Comparison of ENCODE assay signal across 8 cellular contexts in genomic region chr11:798093-798713, GRCh38. TPM values are rescaled to one million over a fixed set of nuclear protein-coding genes. Genes with fewer than 3 reads are reported as not detected.
DNase-seq lines count a peak whose midpoint lies in the region; ATAC-seq and TF ChIP-seq lines count a peak whose summit lies in the region.

SLC25A22 (minus strand) TSS chr11:798281; CDS start chr11:795006, 3,275 bp downstream.

- intact Hi-C loops in right lobe of liver (cut with DNase I): no loop called here

- CTCF ChIA-PET in AG04450 (lab: Charles Lee): no interaction called here

- no peak for TF ChIP-seq POLR2A in right lobe of liver (IDR thresholded peaks at IDR 0.05)

- POLR2A ChIA-PET in AG04450 (lab: Yijun Ruan, JAX): interaction anchor here (1.0 kb wide), 1 partner anchor 11 kb away, joined by 4 read pairs; the partner anchor contains the start of gene RPLP2

- H3K9me3 ChIP-seq in AG04450 (ENCODE audit: control insufficient read depth, insufficient read depth, low read length) (peaks cover 3% of the 10 kb centered on the region; the same call in 1 of the 2 replicates), right lobe of liver (no peaks in the 10 kb centered on the region)

- whole genome bisulfite sequencing in right lobe of liver (ENCODE audit: insufficient coverage, low coverage, low lambda C conversion rate, missing lambda C conversion rate): 5% methylated on average over 14 of the region's 69 CpGs

- H3K36me3 ChIP-seq in right lobe of liver: peaks cover 0 to 2% (median 0%) of the 10 kb centered on the region in 4 donors

- H3K27me3 ChIP-seq in AG04450 (ENCODE audit: control insufficient read depth, insufficient read depth, low read length): no peaks in the 10 kb centered on the region
- no peaks in the 10 kb centered on the region for H3K27me3 ChIP-seq in right lobe of liver

- H3K4me3 ChIP-seq in AG04450 (ENCODE audit: low read depth, low read length) (peak within 1 kb of the TSS; percentile 78), right lobe of liver (peak within 1 kb of the TSS; percentile 63 to 73 (median 67))

- peak; percentile 54 for TF ChIP-seq CTCF in AG04450 (IDR thresholded peaks at IDR 0.05; ENCODE audit: low read depth, low read length)
- TF ChIP-seq CTCF in right lobe of liver (IDR thresholded peaks at IDR 0.05): peak; percentile 78 to 96 (median 90)

- ATAC-seq in GM18868 (IDR thresholded peaks at IDR 0.05; ENCODE audit: unreplicated experiment) (peak; percentile 61), HG03108 (IDR thresholded peaks at IDR 0.05; ENCODE audit: unreplicated experiment) (peak; percentile 42), right lobe of liver (peak; percentile 53 to 69 (median 68))

- no peak for DNase-seq in AG04450 (ENCODE audit: low read depth, low spot score)
- DNase-seq in NCI-H446 treated with DMSO at 0.1 percent for 48 hours (lab: John Stamatoyannopoulos, UW): peak; percentile 51
- DNase-seq in activated CD4-positive, alpha-beta T cell treated with anti-CD3 and anti-CD28 coated beads, Interleukin-2, amount 50 U/mL, for 1 hour: peak; percentile 80
- peak; percentile 88 for DNase-seq in dermis blood vessel endothelial cell
- peak; percentile 83 to 87 (median 83) for DNase-seq in right lobe of liver
- DNase-seq in stimulated activated CD4-positive, alpha-beta T cell treated with anti-CD3 and anti-CD28 coated beads, Interleukin-4, amount 100 ng/mL, for 4 hours: peak; percentile 76 to 87

- peak within 1 kb of the TSS; percentile 85 for H3K27ac ChIP-seq in AG04450 (ENCODE audit: low read depth, low read length)
- H3K27ac ChIP-seq in right lobe of liver: peak within 1 kb of the TSS; percentile 70 to 88 (median 85)

- H3K4me1 ChIP-seq in right lobe of liver: peaks cover 0 to 30% (median 11%) of the 10 kb centered on the region in 4 donors

RNA-seq across cellular contexts. Expression of gene SLC25A22, which starts in this region (rescaled TPM):
- polyA plus RNA-seq in AG04450 (2011; rRNA removed): 11.3 and 11.5 TPM in 2 replicates
- 8.6 and 14.8 TPM in 2 replicates for polyA minus RNA-seq in AG04450 (2011; rRNA and poly(A)+ RNA removed)
- total RNA-seq in dermis blood vessel endothelial cell (7.1 and 13.6 TPM in 2 replicates), right lobe of liver (10 to 100 TPM; 20.6 to 40.2 (median 29.9) TPM)
